17 cellular contexts compared by ENCODE assay signal in the genomic region with DNA sequence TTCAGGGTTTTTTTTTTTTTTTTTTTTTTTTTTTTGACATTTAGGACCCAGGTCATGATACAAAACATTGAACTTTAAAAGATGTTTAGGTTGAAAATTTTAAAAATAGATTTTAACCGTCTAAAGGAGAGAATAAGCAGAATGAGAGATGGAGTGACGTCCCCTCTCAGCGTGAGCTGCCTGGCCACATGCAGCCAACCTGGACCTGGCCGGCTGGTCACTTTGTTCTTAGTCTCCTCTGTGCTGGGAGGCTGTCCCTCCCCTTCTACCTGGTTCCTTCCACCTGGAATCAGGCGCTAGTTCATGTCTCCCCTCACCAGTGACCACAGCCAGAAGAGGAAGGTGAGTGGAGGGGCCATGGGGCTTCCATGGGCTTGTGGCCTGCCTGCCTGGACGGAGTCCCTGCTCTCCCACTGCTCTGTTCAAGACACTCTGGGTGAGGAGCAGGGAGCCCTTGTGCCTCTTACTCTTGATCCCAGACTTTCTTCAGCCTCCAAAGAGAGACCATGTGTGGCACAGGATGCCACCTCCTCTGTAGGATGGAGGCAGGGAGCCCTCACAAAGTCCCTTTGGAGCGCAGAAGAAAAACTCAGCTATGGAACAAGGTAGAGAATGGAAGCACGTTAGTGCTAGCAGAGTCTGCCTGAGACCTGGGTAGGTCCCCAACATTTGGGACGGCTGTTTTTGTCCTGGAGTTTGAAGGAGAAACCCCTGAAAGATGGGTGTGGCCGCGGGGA. TPM values are rescaled to one million over a fixed set of nuclear protein-coding genes. Genes with fewer than 3 reads are reported as not detected.
DNase-seq lines count a peak whose midpoint lies in the region; ATAC-seq and TF ChIP-seq lines count a peak whose summit lies in the region.
"Had no signal": no experiment of that assay in that cellular context is flagged by ENCODE, and none has a peak within 500 bp of the region (broad histone marks: within the 10 kb centered on the region; RNA-seq: fewer than 3 reads in every experiment).

No MANE protein-coding gene starts in this region.

- no peaks in the 10 kb centered on the region for H3K27me3 ChIP-seq in BLaER1
- H3K27me3 ChIP-seq: right atrium auricular region had no signal

- H3K9ac ChIP-seq in BLaER1 = no peak overlapping the region

- peaks cover 2 to 6% of the 10 kb centered on the region in 2 donors for H3K9me3 Mint-ChIP-seq in activated T-cell treated with anti-CD3 and anti-CD28 coated beads, Interleukin-2, amount 50 U/mL, for 72 hours
- H3K9me3 Mint-ChIP-seq: neural crest cell; stimulated activated effector memory CD8-positive, alpha-beta T cell treated with anti-CD3 and anti-CD28 coated beads, Interleukin-12 subunit alpha, Interleukin-12 subunit beta, amount 100 ng/mL, for 72 hours had no signal

- H3K4me2 ChIP-seq in BLaER1 = no peak overlapping the region
- H3K4me2 ChIP-seq: GM23338 had no signal

- H3K27me3 Mint-ChIP-seq in activated T-cell treated with anti-CD3 and anti-CD28 coated beads, Interleukin-2, amount 50 U/mL, for 72 hours (ENCODE audit: low read depth) = no peaks in the 10 kb centered on the region
- H3K27me3 Mint-ChIP-seq: CD8-positive, alpha-beta memory T cell had no signal

- H3K4me3 ChIP-seq in BLaER1 (no peak overlapping the region), mesodermal cell (ENCODE audit: extremely low read depth, insufficient read depth, low read length, poor library complexity, severe bottlenecking) (no peak overlapping the region)
- H3K4me3 ChIP-seq: GM23338, lower lobe of right lung, right atrium auricular region had no signal

- peaks cover 53% of the 10 kb centered on the region for H3K4me1 Mint-ChIP-seq in activated T-cell treated with anti-CD3 and anti-CD28 coated beads, Interleukin-2, amount 50 U/mL, for 72 hours (ENCODE audit: low read depth)
- H3K4me1 Mint-ChIP-seq: GM23338, neural crest cell had no signal

- H3K4me1 ChIP-seq in BLaER1 (peaks cover 28% of the 10 kb centered on the region), mesodermal cell (ENCODE audit: control insufficient read depth, insufficient read depth, low read length, poor library complexity, severe bottlenecking) (peaks cover 7% of the 10 kb centered on the region)
- H3K4me1 ChIP-seq: lower lobe of right lung, right atrium auricular region had no signal

- H3K27ac ChIP-seq in BLaER1 (peak overlapping the region; percentile 4; the same call in 1 of the 2 replicates), mesodermal cell (ENCODE audit: low read depth, low read length, severe bottlenecking) (peak overlapping the region; percentile 24)
- H3K27ac ChIP-seq: lower lobe of right lung, right atrium auricular region had no signal

- peak overlapping the region; percentile 39 to 63 for H3K4me3 Mint-ChIP-seq in activated T-cell treated with anti-CD3 and anti-CD28 coated beads, Interleukin-2, amount 50 U/mL, for 72 hours
- H3K4me3 Mint-ChIP-seq: activated CD8-positive, alpha-beta memory T cell treated with anti-CD3 and anti-CD28 coated beads, Interleukin-2, amount 10 ng/mL, durations not matched to agents 7 days and 5 days; GM23338; neural crest cell; stimulated activated effector memory CD8-positive, alpha-beta T cell treated with anti-CD3 and anti-CD28 coated beads, Interleukin-12 subunit alpha, Interleukin-12 subunit beta, amount 100 ng/mL, for 72 hours had no signal

- ATAC-seq in activated T-cell treated with anti-CD3 and anti-CD28 coated beads, Interleukin-2, amount 50 U/mL, for 72 hours (replicated peaks in 1 of 2) = peak; percentile 25 to 39
- ATAC-seq in HG02798 (IDR thresholded peaks at IDR 0.05; ENCODE audit: poor library complexity, unreplicated experiment) = no peak

- no peak for TF ChIP-seq CTCF in GM20000 (IDR thresholded peaks at IDR 0.05; ENCODE audit: extremely low read depth, missing control alignments)

- peak overlapping the region; percentile 67 for H3K27ac Mint-ChIP-seq in activated T-cell treated with anti-CD3 and anti-CD28 coated beads, Interleukin-2, amount 50 U/mL, for 72 hours
- H3K27ac Mint-ChIP-seq: activated CD8-positive, alpha-beta memory T cell treated with anti-CD3 and anti-CD28 coated beads, Interleukin-2, amount 10 ng/mL, durations not matched to agents 7 days and 5 days; GM23338; stimulated activated effector memory CD8-positive, alpha-beta T cell treated with anti-CD3 and anti-CD28 coated beads, Interleukin-12 subunit alpha, Interleukin-12 subunit beta, amount 100 ng/mL, for 72 hours had no signal

- H3K36me3 Mint-ChIP-seq in activated T-cell treated with anti-CD3 and anti-CD28 coated beads, Interleukin-2, amount 50 U/mL, for 72 hours (ENCODE audit: insufficient read depth in 2 of 2) = peaks cover 3 to 7% of the 10 kb centered on the region in 2 donors
- H3K36me3 Mint-ChIP-seq: stimulated activated effector memory CD8-positive, alpha-beta T cell treated with anti-CD3 and anti-CD28 coated beads, Interleukin-12 subunit alpha, Interleukin-12 subunit beta, amount 100 ng/mL, for 72 hours had no signal

- H3K36me3 ChIP-seq in BLaER1 = no peaks in the 10 kb centered on the region
- H3K36me3 ChIP-seq in mesodermal cell (ENCODE audit: control insufficient read depth, insufficient read depth, low read length) = no peaks in the 10 kb centered on the region
- H3K36me3 ChIP-seq: lower lobe of right lung, right atrium auricular region had no signal

- H4K20me1 ChIP-seq in BLaER1 = no peaks in the 10 kb centered on the region

- H3K9me3 ChIP-seq in BLaER1 (peaks cover 31% of the 10 kb centered on the region), mesodermal cell (ENCODE audit: control insufficient read depth, low read length) (peaks cover 7% of the 10 kb centered on the region)
- H3K9me3 ChIP-seq: right atrium auricular region had no signal

- 85 to 96% methylated on average over 7 to 9 of the region's 11 CpGs for WGBS in mesodermal cell (ENCODE audit: insufficient coverage in 2 of 2), 2 experiments

- DNase-seq in GM20000 (ENCODE audit: low spot score) = peak; percentile 61
- DNase-seq in activated T-cell treated with anti-CD3 and anti-CD28 coated beads, Interleukin-2, amount 50 U/mL, for 72 hours = no peak
- DNase-seq in HCEC 1CT = no peak
- no peak for DNase-seq in cerebellum (ENCODE audit: low spot score)
- DNase-seq in germinal center (ENCODE audit: low spot score) = no peak
- DNase-seq: CD8-positive, alpha-beta memory T cell; lower lobe of right lung; NCI-H2081 treated with DMSO at 0.1 percent for 48 hours; SHP77 treated with DMSO at 0.1 percent for 48 hours had no signal

RNA-seq across cellular contexts. Expression of a gene that starts 31.7 kb away (rescaled TPM):
- total RNA-seq in activated T-cell treated with anti-CD3 and anti-CD28 coated beads, Interleukin-2, amount 50 U/mL, for 72 hours = 100 to 1,000 TPM; 554 to 602 TPM
- polyA plus RNA-seq in mesodermal cell (2013, experiment 1 of 2) = 0.15 TPM
- 0.05 TPM for polyA plus RNA-seq in mesodermal cell (2013, experiment 2 of 2)
- 0.27 TPM for total RNA-seq in cerebellum

Comparison
In these comparisons a context has a peak if more than half of its experiments do, and no peak if none do; other contexts are left out.
1. RNA of a gene that starts 31.7 kb away (total RNA-seq): 554 to 602 TPM in activated T-cell treated with anti-CD3 and anti-CD28 coated beads, Interleukin-2, amount 50 U/mL, for 72 hours; 0.27 TPM in cerebellum (single experiment); every median in the first group is over 100 times any median in the second.